Comparison of ENCODE assay signal across 8 cellular contexts in genomic region chr11:8263109-8263768, GRCh38. TPM values are rescaled to one million over a fixed set of nuclear protein-coding genes. Genes with fewer than 3 reads are reported as not detected.
DNase-seq lines count a peak whose midpoint lies in the region; ATAC-seq and TF ChIP-seq lines count a peak whose summit lies in the region.

No MANE protein-coding gene starts in this region.

- H4K91ac ChIP-seq in neuronal stem cell (ENCODE audit: low read depth, low read length, poor library complexity), result no peak overlapping the region

- H3K9me3 ChIP-seq in neuronal stem cell (replicated peaks in 1 of 2; ENCODE audit: control insufficient read depth in 2 of 2, insufficient read depth in 1 of 2, low read depth in 1 of 2, low read length in 2 of 2), result no peaks in the 10 kb centered on the region

- CTCF ChIA-PET in activated CD4-positive, alpha-beta T cell treated with anti-CD3 and anti-CD28 coated beads for 36 hours (lab: Charles Lee), result interaction anchor here (0.7 to 4.1 kb wide), 19 partner anchors 8 to 384 kb away, joined by 3 to 45 read pairs (median 4); no protein-coding TSS in a partner anchor

- no peaks in the 10 kb centered on the region for H3K36me3 Mint-ChIP-seq in activated CD4-positive, alpha-beta T cell treated with anti-CD3 and anti-CD28 coated beads for 36 hours (ENCODE audit: low read depth)
- H3K36me3 Mint-ChIP-seq in endothelial cell (ENCODE audit: low read depth, unreplicated experiment), result peaks cover 4% of the 10 kb centered on the region

- no peak overlapping the region for H3K27ac Mint-ChIP-seq in activated CD4-positive, alpha-beta T cell treated with anti-CD3 and anti-CD28 coated beads for 36 hours
- H3K27ac Mint-ChIP-seq in endothelial cell (ENCODE audit: unreplicated experiment), result no peak overlapping the region

- H3K4me3 Mint-ChIP-seq in activated CD4-positive, alpha-beta T cell treated with anti-CD3 and anti-CD28 coated beads for 36 hours, result peak overlapping the region; percentile 56
- peak overlapping the region; percentile 28 for H3K4me3 Mint-ChIP-seq in endothelial cell (ENCODE audit: unreplicated experiment)

- H3K27me3 ChIP-seq in neuronal stem cell (ENCODE audit: control insufficient read depth in 3 of 3, insufficient read depth in 3 of 3, low read depth in 1 of 3, low read length in 3 of 3), result peaks cover 0 to 86% (median 33%) of the 10 kb centered on the region in 3 experiments

- H3K4me1 Mint-ChIP-seq in activated CD4-positive, alpha-beta T cell treated with anti-CD3 and anti-CD28 coated beads for 36 hours, result peaks cover 7% of the 10 kb centered on the region
- peaks cover 13% of the 10 kb centered on the region for H3K4me1 Mint-ChIP-seq in endothelial cell (ENCODE audit: unreplicated experiment)

- DNase-seq in activated CD4-positive, alpha-beta T cell treated with anti-CD3 and anti-CD28 coated beads for 36 hours, result no peak
- no peak for DNase-seq in activated CD4-positive, alpha-beta T cell treated with anti-CD3 and anti-CD28 coated beads for 4 hours
- DNase-seq in NCI-H82 treated with DMSO at 0.1 percent for 48 hours (lab: John Stamatoyannopoulos, UW; ENCODE audit: unreplicated experiment), result peak; percentile 58
- peak; percentile 23 for DNase-seq in endothelial cell (ENCODE audit: low spot score)
- no peak for DNase-seq in neuronal stem cell (ENCODE audit: low spot score)
- DNase-seq in central memory CD4-positive, alpha-beta T cell, result no peak

- peak overlapping the region; percentile 53 to 81 for H3K4me3 ChIP-seq in neuronal stem cell (ENCODE audit: low read length in 2 of 2)

- intact Hi-C loops in activated CD4-positive, alpha-beta T cell treated with anti-CD3 and anti-CD28 coated beads for 36 hours (cut with DNase I, micrococcal nuclease), result loop anchor here (1.0 to 5.0 kb wide), 3 partner anchors 38 to 256 kb away; no protein-coding TSS in a partner anchor

- H2AK5ac ChIP-seq in neuronal stem cell (ENCODE audit: low read depth, low read length), result no peak overlapping the region

- no peak overlapping the region for H4K8ac ChIP-seq in neuronal stem cell (ENCODE audit: low read depth, low read length)

- H3K23ac ChIP-seq in neuronal stem cell (ENCODE audit: low read depth, low read length, poor library complexity), result no peak overlapping the region

- no peaks in the 10 kb centered on the region for H3K36me3 ChIP-seq in neuronal stem cell (replicated peaks in 1 of 2; ENCODE audit: control insufficient read depth in 2 of 2, insufficient read depth in 2 of 2, low read length in 2 of 2)

- peaks cover 61% of the 10 kb centered on the region for H3K27me3 Mint-ChIP-seq in activated CD4-positive, alpha-beta T cell treated with anti-CD3 and anti-CD28 coated beads for 36 hours
- H3K27me3 Mint-ChIP-seq in endothelial cell (ENCODE audit: unreplicated experiment), result peaks cover 24% of the 10 kb centered on the region

- peak overlapping the region; percentile 87 for H3K4me2 ChIP-seq in neuronal stem cell (ENCODE audit: insufficient read depth, low read length, poor library complexity, severe bottlenecking)

- H2BK12ac ChIP-seq in neuronal stem cell (ENCODE audit: low read length), result peak overlapping the region; percentile 63

- no peak for TF ChIP-seq CTCF in endothelial cell (IDR thresholded peaks at IDR 0.05; ENCODE audit: unreplicated experiment)

- H3K4ac ChIP-seq in neuronal stem cell (ENCODE audit: low read length), result no peak overlapping the region

- peak overlapping the region; percentile 93 for H3K9ac ChIP-seq in neuronal stem cell (ENCODE audit: low read depth, low read length, poor library complexity)

- peak overlapping the region; percentile 96 for H3K18ac ChIP-seq in neuronal stem cell (ENCODE audit: low read length)

- peaks cover 6 to 29% of the 10 kb centered on the region in 2 donors for H3K4me1 ChIP-seq in neuronal stem cell (ENCODE audit: control insufficient read depth in 2 of 2, insufficient read depth in 1 of 2, low read depth in 1 of 2, low read length in 2 of 2)

- peak overlapping the region; percentile 99 for H2AFZ ChIP-seq in neuronal stem cell (ENCODE audit: low read length)

- POLR2A ChIA-PET in activated CD4-positive, alpha-beta T cell treated with anti-CD3 and anti-CD28 coated beads for 36 hours (lab: Charles Lee), result no interaction called here

- peak overlapping the region; percentile 24 for H2BK15ac ChIP-seq in neuronal stem cell (ENCODE audit: low read length)

- no peak overlapping the region for H3K27ac ChIP-seq in neuronal stem cell (replicated peaks; ENCODE audit: low read length)

- H2BK5ac ChIP-seq in neuronal stem cell (ENCODE audit: low read length), result no peak overlapping the region

- peak; percentile 13 for ATAC-seq in activated CD4-positive, alpha-beta T cell treated with anti-CD3 and anti-CD28 coated beads for 36 hours
- no peak for ATAC-seq in HG02763 (IDR thresholded peaks at IDR 0.05; ENCODE audit: unreplicated experiment)
- no peak for ATAC-seq in HG03175 (IDR thresholded peaks at IDR 0.05; ENCODE audit: unreplicated experiment)

- no CpG with 5 or more reads among the region's 53 CpGs for WGBS in neuronal stem cell (ENCODE audit: extremely low coverage in 2 of 2, insufficient read length in 2 of 2, insufficient replicate concordance in 1 of 2), 2 donors

- peak overlapping the region; percentile 20 for H2BK120ac ChIP-seq in neuronal stem cell (ENCODE audit: low read depth, low read length)

- H3K79me1 ChIP-seq in neuronal stem cell (ENCODE audit: low read depth, low read length), result peaks cover 7% of the 10 kb centered on the region

- H3K14ac ChIP-seq in neuronal stem cell (ENCODE audit: low read length), result no peak overlapping the region

- H3K9me3 Mint-ChIP-seq in activated CD4-positive, alpha-beta T cell treated with anti-CD3 and anti-CD28 coated beads for 36 hours (ENCODE audit: low read depth), result no peaks in the 10 kb centered on the region
- H3K9me3 Mint-ChIP-seq in endothelial cell (ENCODE audit: unreplicated experiment), result no peaks in the 10 kb centered on the region

RNA-seq across cellular contexts. Expression of gene LMO1, which starts 0.4 kb away (rescaled TPM):
- total RNA-seq in activated CD4-positive, alpha-beta T cell treated with anti-CD3 and anti-CD28 coated beads for 36 hours, result not detected
- not detected for total RNA-seq in endothelial cell (ENCODE audit: unreplicated experiment)
- polyA plus RNA-seq in neuronal stem cell (2013, experiment 1 of 2), result 9.9 TPM
- polyA plus RNA-seq in neuronal stem cell (2013, experiment 2 of 2), result 9.4 TPM

Comparison
In these comparisons a context has a peak if more than half of its experiments do, and no peak if none do; other contexts are left out.
1. DNase-seq: peak in NCI-H82 treated with DMSO at 0.1 percent for 48 hours (single experiment) and endothelial cell (single experiment); none in activated CD4-positive, alpha-beta T cell treated with anti-CD3 and anti-CD28 coated beads for 36 hours (single experiment), activated CD4-positive, alpha-beta T cell treated with anti-CD3 and anti-CD28 coated beads for 4 hours (0 of 2), neuronal stem cell (single experiment) and central memory CD4-positive, alpha-beta T cell (single experiment).